1 cellular context compared by ENCODE assay signal in the genomic region with DNA sequence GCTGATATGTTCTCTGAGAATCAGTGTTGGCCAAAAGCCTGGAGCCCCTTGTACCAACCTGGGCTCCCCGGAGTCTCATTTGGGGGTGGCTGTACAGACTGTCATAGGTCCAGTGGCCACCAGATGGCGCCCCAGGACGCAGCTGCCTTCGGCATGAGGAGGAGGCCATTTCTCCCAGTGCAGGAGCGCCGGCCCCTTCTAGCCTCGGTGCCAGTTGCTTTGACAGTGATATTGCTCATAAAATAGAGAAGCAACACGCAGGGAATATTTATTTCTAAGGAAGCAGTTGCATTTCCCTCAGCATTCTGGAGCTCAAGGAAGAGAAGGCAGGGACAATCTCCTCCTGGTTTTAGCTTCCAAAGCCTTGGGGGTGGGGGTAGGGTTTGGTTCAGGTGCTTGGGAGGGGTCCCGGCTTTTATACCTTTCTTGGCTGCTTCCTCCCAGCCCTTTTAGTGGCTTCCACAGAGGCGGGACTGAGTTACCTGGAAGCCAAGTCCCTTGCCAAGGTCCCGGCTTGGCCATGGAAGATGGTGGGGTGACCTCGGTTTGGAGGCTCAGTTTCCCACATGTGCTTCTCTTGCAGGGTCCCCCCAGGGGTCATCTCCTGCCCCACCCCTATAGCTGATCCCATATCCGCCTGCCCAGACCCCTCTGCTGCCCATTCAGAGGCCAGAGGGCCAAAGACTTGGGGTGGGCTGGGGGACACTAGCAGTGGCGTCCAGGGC.
TF ChIP-seq lines count a peak whose summit lies in the region.

No MANE protein-coding gene starts in this region.

TF ChIP-seq in PFSK-1, 5 proteins besides CTCF, POLR2A, EP300 and RAD21 (continued from another document):
- TF ChIP-seq, protein P1, sequence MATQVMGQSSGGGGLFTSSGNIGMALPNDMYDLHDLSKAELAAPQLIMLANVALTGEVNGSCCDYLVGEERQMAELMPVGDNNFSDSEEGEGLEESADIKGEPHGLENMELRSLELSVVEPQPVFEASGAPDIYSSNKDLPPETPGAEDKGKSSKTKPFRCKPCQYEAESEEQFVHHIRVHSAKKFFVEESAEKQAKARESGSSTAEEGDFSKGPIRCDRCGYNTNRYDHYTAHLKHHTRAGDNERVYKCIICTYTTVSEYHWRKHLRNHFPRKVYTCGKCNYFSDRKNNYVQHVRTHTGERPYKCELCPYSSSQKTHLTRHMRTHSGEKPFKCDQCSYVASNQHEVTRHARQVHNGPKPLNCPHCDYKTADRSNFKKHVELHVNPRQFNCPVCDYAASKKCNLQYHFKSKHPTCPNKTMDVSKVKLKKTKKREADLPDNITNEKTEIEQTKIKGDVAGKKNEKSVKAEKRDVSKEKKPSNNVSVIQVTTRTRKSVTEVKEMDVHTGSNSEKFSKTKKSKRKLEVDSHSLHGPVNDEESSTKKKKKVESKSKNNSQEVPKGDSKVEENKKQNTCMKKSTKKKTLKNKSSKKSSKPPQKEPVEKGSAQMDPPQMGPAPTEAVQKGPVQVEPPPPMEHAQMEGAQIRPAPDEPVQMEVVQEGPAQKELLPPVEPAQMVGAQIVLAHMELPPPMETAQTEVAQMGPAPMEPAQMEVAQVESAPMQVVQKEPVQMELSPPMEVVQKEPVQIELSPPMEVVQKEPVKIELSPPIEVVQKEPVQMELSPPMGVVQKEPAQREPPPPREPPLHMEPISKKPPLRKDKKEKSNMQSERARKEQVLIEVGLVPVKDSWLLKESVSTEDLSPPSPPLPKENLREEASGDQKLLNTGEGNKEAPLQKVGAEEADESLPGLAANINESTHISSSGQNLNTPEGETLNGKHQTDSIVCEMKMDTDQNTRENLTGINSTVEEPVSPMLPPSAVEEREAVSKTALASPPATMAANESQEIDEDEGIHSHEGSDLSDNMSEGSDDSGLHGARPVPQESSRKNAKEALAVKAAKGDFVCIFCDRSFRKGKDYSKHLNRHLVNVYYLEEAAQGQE (IDR thresholded peaks at IDR 0.05; ENCODE audit: insufficient read depth in 1 of 2, low read depth in 2 of 2, low read length in 2 of 2): no peak
- TF ChIP-seq FOXP2 (optimal IDR thresholded peaks at IDR 0.05; ENCODE audit: borderline replicate concordance, extremely low read depth, extremely low read length, insufficient read depth) (peak; percentile 17), POLR2AphosphoS5 (IDR thresholded peaks at IDR 0.05; ENCODE audit: low read depth, low read length) (no peak), TAF1 (IDR thresholded peaks at IDR 0.05; ENCODE audit: borderline replicate concordance, insufficient read depth, low read length) (no peak)
TF ChIP-seq in PFSK-1: peak in this region for 1.
